In genomic region chr6:165245287-165245686, GRCh38 we compare ENCODE assay signal across 8 cellular contexts.
A peak's percentile ranks its signal among the peaks of the same experiment; 100 is the strongest.
DNase-seq lines count a peak whose midpoint lies in the region; ATAC-seq and TF ChIP-seq lines count a peak whose summit lies in the region.

No MANE protein-coding gene starts in this region.

- peaks cover 7% of the 10 kb centered on the region for H3K9me3 Mint-ChIP-seq in osteocyte (ENCODE audit: unreplicated experiment)
- peaks cover 25% of the 10 kb centered on the region for H3K9me3 Mint-ChIP-seq in T-helper 2 cell treated with Interferon-gamma antibody and Interleukin-4, amounts not matched to agents 5 μg/mL and 100 μg/mL, for 36 hours

- H3K27ac ChIP-seq in DND-41 (ENCODE audit: low read length) (peak overlapping the region; percentile 88), dorsolateral prefrontal cortex (peak overlapping the region in 25 of 59 donors; percentile 1 to 81 (median 30))

- peak; percentile 63 for TF ChIP-seq CTCF in DND-41 (IDR thresholded peaks at IDR 0.05; ENCODE audit: borderline replicate concordance, extremely low read depth, low read length, poor library complexity, severe bottlenecking)
- TF ChIP-seq CTCF in NB4 (IDR thresholded peaks at IDR 0.05; ENCODE audit: low read depth, low read length): peak; percentile 46
- TF ChIP-seq CTCF in dorsolateral prefrontal cortex (IDR thresholded peaks at IDR 0.05 in 54 of 56, conservative IDR thresholded peaks at IDR 0.05 in 2 of 56; ENCODE audit: low read depth in 1 of 56, partially characterized antibody in 56 of 56): peak in 55 of 56 donors; percentile 43 to 76 (median 63)
- TF ChIP-seq CTCF in osteocyte (IDR thresholded peaks at IDR 0.05): peak; percentile 44

- no peak for TF ChIP-seq POLR2A in NB4 (IDR thresholded peaks at IDR 0.05; ENCODE audit: extremely low read depth, insufficient read length)

- H3K4me3 Mint-ChIP-seq in osteocyte (ENCODE audit: unreplicated experiment): no peak overlapping the region
- no peak overlapping the region for H3K4me3 Mint-ChIP-seq in T-helper 2 cell treated with Interferon-gamma antibody and Interleukin-4, amounts not matched to agents 5 μg/mL and 100 μg/mL, for 36 hours

- H3K4me1 ChIP-seq in DND-41 (ENCODE audit: insufficient read depth, low read length): peaks cover 56% of the 10 kb centered on the region

- peak overlapping the region; percentile 54 for H3K9ac ChIP-seq in DND-41 (ENCODE audit: low read depth, low read length)

- H3K79me2 ChIP-seq in DND-41 (ENCODE audit: insufficient read depth, low read length): no peaks in the 10 kb centered on the region

- H3K4me1 Mint-ChIP-seq in osteocyte (ENCODE audit: unreplicated experiment): no peaks in the 10 kb centered on the region
- H3K4me1 Mint-ChIP-seq in T-helper 2 cell treated with Interferon-gamma antibody and Interleukin-4, amounts not matched to agents 5 μg/mL and 100 μg/mL, for 36 hours (ENCODE audit: low read depth): no peaks in the 10 kb centered on the region

- H3K27me3 Mint-ChIP-seq in osteocyte (ENCODE audit: unreplicated experiment): no peaks in the 10 kb centered on the region
- no peaks in the 10 kb centered on the region for H3K27me3 Mint-ChIP-seq in T-helper 2 cell treated with Interferon-gamma antibody and Interleukin-4, amounts not matched to agents 5 μg/mL and 100 μg/mL, for 36 hours (ENCODE audit: low read depth)

- no peaks in the 10 kb centered on the region for H3K9me3 ChIP-seq in DND-41 (ENCODE audit: insufficient read depth, low read length, severe bottlenecking)

- peak overlapping the region; percentile 71 for H2AFZ ChIP-seq in DND-41 (ENCODE audit: low read depth, low read length)

- DNase-seq in DND-41: peak; percentile 61
- DNase-seq in NB4 (ENCODE audit: low read depth): peak; percentile 66
- DNase-seq in dorsolateral prefrontal cortex: peak in 5 of 10 donors; percentile 15 to 42 (median 35)
- DNase-seq in osteocyte (ENCODE audit: extremely low spot score, unreplicated experiment): no peak
- no peak for DNase-seq in hepatic stellate cell (ENCODE audit: low spot score)
- no peak for DNase-seq in T-helper 2 cell treated with Interferon-gamma antibody and Interleukin-4, amounts not matched to agents 5 μg/mL and 100 μg/mL, for 36 hours (ENCODE audit: low spot score)
- no peak for DNase-seq in NOMO-1 (lab: John Stamatoyannopoulos, UW; ENCODE audit: unreplicated experiment in 2 of 2)
- no peak for DNase-seq in dedifferentiated amniotic fluid mesenchymal stem cell (ENCODE audit: extremely low spot score)

- H4K20me1 ChIP-seq in DND-41 (ENCODE audit: insufficient read depth, low read length): no peaks in the 10 kb centered on the region

- no peak overlapping the region for H3K27ac Mint-ChIP-seq in osteocyte (ENCODE audit: unreplicated experiment)
- H3K27ac Mint-ChIP-seq in T-helper 2 cell treated with Interferon-gamma antibody and Interleukin-4, amounts not matched to agents 5 μg/mL and 100 μg/mL, for 36 hours: no peak overlapping the region

- H3K27me3 ChIP-seq in DND-41 (ENCODE audit: insufficient read depth, low read length, poor library complexity) (no peaks in the 10 kb centered on the region), dorsolateral prefrontal cortex (no peaks in the 10 kb centered on the region)

- H3K4me2 ChIP-seq in DND-41 (ENCODE audit: insufficient read depth, low read length): peak overlapping the region; percentile 46; the same call in 1 of the 2 replicates

- H3K4me3 ChIP-seq in DND-41 (ENCODE audit: low read depth in 1 of 2, low read length in 2 of 2) (no peak overlapping the region; a peak in 1 of 4 replicates), NB4 (ENCODE audit: low read depth, low read length) (no peak overlapping the region), dorsolateral prefrontal cortex (peak overlapping the region in 53 of 59 donors; percentile 1 to 59 (median 31))

- no peaks in the 10 kb centered on the region for H3K36me3 Mint-ChIP-seq in osteocyte (ENCODE audit: unreplicated experiment)
- H3K36me3 Mint-ChIP-seq in T-helper 2 cell treated with Interferon-gamma antibody and Interleukin-4, amounts not matched to agents 5 μg/mL and 100 μg/mL, for 36 hours (ENCODE audit: low read depth): no peaks in the 10 kb centered on the region

- intact Hi-C loops in dorsolateral prefrontal cortex (cut with DNase I): no loop called here

- peak; percentile 25 for ATAC-seq in DND-41 (ENCODE audit: insufficient read depth, low read depth)

- no peaks in the 10 kb centered on the region for H3K36me3 ChIP-seq in DND-41 (ENCODE audit: insufficient read depth, low read length)

Comparison
In these comparisons a context has a peak if more than half of its experiments do, and no peak if none do; other contexts are left out.
1. DNase-seq: peak in DND-41 (single experiment) and NB4 (single experiment); none in osteocyte (single experiment), hepatic stellate cell (single experiment), T-helper 2 cell treated with Interferon-gamma antibody and Interleukin-4, amounts not matched to agents 5 μg/mL and 100 μg/mL, for 36 hours (single experiment), NOMO-1 (0 of 2) and dedifferentiated amniotic fluid mesenchymal stem cell (single experiment).
2. H3K4me3 ChIP-seq: peak in dorsolateral prefrontal cortex (53 of 59); none in DND-41 (0 of 2) and NB4 (single experiment).
3. Peak in every context shown above with its lines, with median percentiles within 50 percentile points of each other: CTCF ChIP-seq.